In genomic region chr1:94540440-94541174, GRCh38 we compare ENCODE assay signal across 8 cellular contexts. TPM values are rescaled to one million over a fixed set of nuclear protein-coding genes. Genes with fewer than 3 reads are reported as not detected.
DNase-seq lines count a peak whose midpoint lies in the region; ATAC-seq and TF ChIP-seq lines count a peak whose summit lies in the region.

No MANE protein-coding gene starts in this region.

- no peaks in the 10 kb centered on the region for H3K36me3 Mint-ChIP-seq in activated CD4-positive, alpha-beta T cell treated with anti-CD3 and anti-CD28 coated beads, Interleukin-2, amount 10 ng/mL, durations not matched to agents 24 days and 14 days (ENCODE audit: low read depth)

- no peak for ATAC-seq in body of pancreas
- ATAC-seq in right lobe of liver = no peak
- no peak for ATAC-seq in GM18517 (IDR thresholded peaks at IDR 0.05; ENCODE audit: unreplicated experiment)

- TF ChIP-seq CTCF in body of pancreas (IDR thresholded peaks at IDR 0.05) (no peak), right lobe of liver (IDR thresholded peaks at IDR 0.05) (no peak), GM20000 (IDR thresholded peaks at IDR 0.05; ENCODE audit: extremely low read depth, missing control alignments) (no peak)

- WGBS in body of pancreas, 2 donors = 19 to 20% methylated on average over 21 of the region's 21 CpGs
- 55% methylated on average over 20 of the region's 21 CpGs for WGBS in right lobe of liver (ENCODE audit: insufficient coverage, low coverage, low lambda C conversion rate, missing lambda C conversion rate)
- WGBS in thymus = 65% methylated on average over 21 of the region's 21 CpGs

- H3K9me3 ChIP-seq in body of pancreas (no peaks in the 10 kb centered on the region), right lobe of liver (no peaks in the 10 kb centered on the region), thymus (ENCODE audit: control insufficient read depth) (no peaks in the 10 kb centered on the region)

- no peak overlapping the region for H3K27ac Mint-ChIP-seq in activated CD4-positive, alpha-beta T cell treated with anti-CD3 and anti-CD28 coated beads, Interleukin-2, amount 10 ng/mL, durations not matched to agents 24 days and 14 days

- H3K36me3 ChIP-seq in body of pancreas (replicated peaks in 1 of 2; ENCODE audit: insufficient read depth in 1 of 2, low read depth in 2 of 2) (no peaks in the 10 kb centered on the region), right lobe of liver (no peaks in the 10 kb centered on the region), thymus (ENCODE audit: control insufficient read depth, insufficient read depth) (no peaks in the 10 kb centered on the region)

- peaks cover 11% of the 10 kb centered on the region for H3K4me1 Mint-ChIP-seq in activated CD4-positive, alpha-beta T cell treated with anti-CD3 and anti-CD28 coated beads, Interleukin-2, amount 10 ng/mL, durations not matched to agents 24 days and 14 days

- peak overlapping the region; percentile 69 to 82 for H3K4me3 ChIP-seq in body of pancreas
- H3K4me3 ChIP-seq in right lobe of liver = peak overlapping the region; percentile 65 to 81 (median 71)
- H3K4me3 ChIP-seq in thymus (ENCODE audit: low read length) = peak overlapping the region; percentile 56

- H3K27ac ChIP-seq in body of pancreas (peak overlapping the region in 3 of 4 donors; percentile 93 to 95 (median 93)), right lobe of liver (no peak overlapping the region), thymus (ENCODE audit: low read depth) (no peak overlapping the region)

- no peak for DNase-seq in activated CD4-positive, alpha-beta T cell treated with anti-CD3 and anti-CD28 coated beads, Interleukin-2, amount 10 ng/mL, durations not matched to agents 24 days and 14 days
- no peak for DNase-seq in activated CD4-positive, alpha-beta T cell treated with anti-CD3 and anti-CD28 coated beads, Interleukin-2, amount 50 U/mL, for 1 hour
- DNase-seq in body of pancreas (peak in 1 of 4 donors; percentile 38), right lobe of liver (no peak), GM20000 (ENCODE audit: low spot score) (no peak)
- no peak for DNase-seq in activated CD4-positive, alpha-beta T cell treated with anti-CD3 and anti-CD28 coated beads for 48 hours

- intact Hi-C loops in activated CD4-positive, alpha-beta T cell treated with anti-CD3 and anti-CD28 coated beads, Interleukin-2, amount 10 ng/mL, durations not matched to agents 24 days and 14 days (cut with micrococcal nuclease) = no loop called here
- intact Hi-C loops in body of pancreas (cut with DNase I) (no loop called here), right lobe of liver (cut with DNase I) (no loop called here)

- H3K4me3 Mint-ChIP-seq in activated CD4-positive, alpha-beta T cell treated with anti-CD3 and anti-CD28 coated beads, Interleukin-2, amount 10 ng/mL, durations not matched to agents 24 days and 14 days = peak overlapping the region; percentile 88

- TF ChIP-seq POLR2A in body of pancreas (IDR thresholded peaks at IDR 0.05) = no peak
- TF ChIP-seq POLR2A in right lobe of liver (IDR thresholded peaks at IDR 0.05) = no peak

- H3K27me3 Mint-ChIP-seq in activated CD4-positive, alpha-beta T cell treated with anti-CD3 and anti-CD28 coated beads, Interleukin-2, amount 10 ng/mL, durations not matched to agents 24 days and 14 days = peaks cover 69% of the 10 kb centered on the region

- no peaks in the 10 kb centered on the region for H3K9me3 Mint-ChIP-seq in activated CD4-positive, alpha-beta T cell treated with anti-CD3 and anti-CD28 coated beads, Interleukin-2, amount 10 ng/mL, durations not matched to agents 24 days and 14 days

- peaks cover 61% of the 10 kb centered on the region for H3K4me1 ChIP-seq in body of pancreas
- peaks cover 0 to 13% (median 4%) of the 10 kb centered on the region in 4 donors for H3K4me1 ChIP-seq in right lobe of liver
- peaks cover 3% of the 10 kb centered on the region for H3K4me1 ChIP-seq in thymus (ENCODE audit: control insufficient read depth, insufficient read depth, low read length)

- H3K27me3 ChIP-seq in body of pancreas (no peaks in the 10 kb centered on the region), right lobe of liver (no peaks in the 10 kb centered on the region), thymus (ENCODE audit: control insufficient read depth, insufficient read depth) (peaks cover 28% of the 10 kb centered on the region)

RNA-seq across cellular contexts. Expression of gene F3, which starts 1.0 kb away (rescaled TPM):
- 0.07 and 0.33 TPM in 2 replicates for total RNA-seq in activated CD4-positive, alpha-beta T cell treated with anti-CD3 and anti-CD28 coated beads, Interleukin-2, amount 10 ng/mL, durations not matched to agents 24 days and 14 days
- total RNA-seq in body of pancreas (10 to 100 TPM; 37.9 to 85.4 TPM), right lobe of liver (1 to 10 TPM in 4 of 6 experiments, under 1 TPM in 2; 0.79 to 6.8 (median 2.6) TPM)
- polyA plus RNA-seq in thymus = 141 TPM

Comparison
In these comparisons a context has a peak if more than half of its experiments do, and no peak if none do; other contexts are left out.
1. H3K27ac ChIP-seq: peak in body of pancreas (3 of 4); none in right lobe of liver (0 of 3) and thymus (single experiment).
2. RNA of gene F3, which starts 1.0 kb away (total RNA-seq): 37.9 to 85.4 TPM in body of pancreas; 0.79 to 6.8 TPM in right lobe of liver and 0.07 to 0.33 TPM in activated CD4-positive, alpha-beta T cell treated with anti-CD3 and anti-CD28 coated beads, Interleukin-2, amount 10 ng/mL, durations not matched to agents 24 days and 14 days; every median in the first group is over 4 times any median in the second.
3. Peak in every context shown above with its lines, with median percentiles within 50 percentile points of each other: H3K4me3 ChIP-seq.